20 cellular contexts compared by ENCODE assay signal in the genomic region with DNA sequence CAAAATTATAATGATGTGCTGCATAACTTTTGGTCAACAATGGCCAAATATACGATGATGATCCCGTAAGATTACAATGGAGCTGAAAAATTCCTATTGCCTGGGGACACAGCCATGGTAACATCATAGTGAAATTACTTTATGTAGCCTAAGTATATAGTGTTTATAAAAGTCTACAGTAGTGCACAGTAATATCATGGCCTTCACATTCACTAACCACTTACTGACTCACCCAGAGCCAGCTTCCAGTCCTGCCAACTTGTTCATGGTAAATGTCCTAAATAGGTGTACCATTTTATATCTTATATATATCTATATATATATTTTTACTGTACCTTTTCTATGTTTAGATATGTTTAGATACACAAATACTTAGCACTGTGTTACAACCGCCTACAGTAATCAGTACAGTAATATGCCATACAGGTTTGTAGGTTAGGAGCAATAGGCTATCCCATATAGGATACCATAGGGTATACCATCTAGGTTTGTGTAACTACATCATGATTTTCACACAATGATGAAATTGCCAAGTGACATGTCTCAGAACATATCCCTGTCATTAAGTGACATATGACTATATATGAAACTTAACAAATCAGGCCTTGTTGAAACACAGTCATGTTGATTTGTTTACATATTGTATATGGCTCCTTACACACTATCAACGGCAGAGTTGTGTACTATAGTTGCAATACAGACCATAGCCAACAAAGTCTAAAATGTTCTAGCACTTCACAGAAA.
"Had no signal": no experiment of that assay in that cellular context is flagged by ENCODE, and none has a peak within 500 bp of the region (broad histone marks: within the 10 kb centered on the region; RNA-seq: fewer than 3 reads in every experiment).

No MANE protein-coding gene starts in this region.

- H3K4me3 ChIP-seq: hepatocyte, mucosa of descending colon, neural progenitor cell, transverse colon, uterus had no signal

- H3K27me3 ChIP-seq: hepatocyte, neural progenitor cell, transverse colon, uterus had no signal

- H3K4me1 Mint-ChIP-seq: neural progenitor cell had no signal

- H3K4me3 Mint-ChIP-seq: activated CD4-positive, alpha-beta memory T cell treated with anti-CD3 and anti-CD28 coated beads for 36 hours; activated naive CD8-positive, alpha-beta T cell; activated T-cell treated with anti-CD3 and anti-CD28 coated beads, Interleukin-2, amount 50 U/mL, for 4 hours; naive B cell; neural progenitor cell; stimulated activated naive CD8-positive, alpha-beta T cell treated with anti-CD3 and anti-CD28 coated beads, Interleukin-15, Interleukin-2, amounts not matched to agents 100 ng/mL and 50 ng/mL, for 24 hours had no signal

- H3K36me3 ChIP-seq: uterus had no signal

- H3K27ac ChIP-seq: hepatocyte, neural progenitor cell, transverse colon, uterus had no signal

- ATAC-seq: left cardiac atrium, mucosa of descending colon had no signal

- H3K27me3 Mint-ChIP-seq: activated CD4-positive, alpha-beta memory T cell treated with anti-CD3 and anti-CD28 coated beads for 36 hours; activated naive CD8-positive, alpha-beta T cell; naive B cell; progenitor cell of endocrine pancreas; stimulated activated naive CD8-positive, alpha-beta T cell treated with anti-CD3 and anti-CD28 coated beads, Interleukin-15, Interleukin-2, amounts not matched to agents 100 ng/mL and 50 ng/mL, for 24 hours had no signal

- H3K4me1 ChIP-seq: neural progenitor cell, transverse colon, uterus had no signal

- DNase-seq: activated CD4-positive, alpha-beta memory T cell treated with anti-CD3 and anti-CD28 coated beads for 36 hours; activated gamma-delta T cell; activated T-cell treated with anti-CD3 and anti-CD28 coated beads, Interleukin-2, amount 50 U/mL, for 4 hours; amygdala; dermis blood vessel endothelial cell; effector memory CD4-positive, alpha-beta T cell; foreskin fibroblast; left cardiac atrium; mesenchymal stem cell; mucosa of descending colon; naive B cell; stimulated activated CD4-positive, alpha-beta T cell treated with anti-CD3 and anti-CD28 coated beads, Interleukin-12 subunit alpha, Interleukin-12 subunit beta, amount 100 ng/mL, for 4 hours; stimulated activated CD4-positive, alpha-beta T cell treated with anti-CD3 and anti-CD28 coated beads, Interleukin-1b, Interleukin-23, amount 100 ng/mL, for 48 hours; transverse colon; uterus had no signal

- H3K9me3 ChIP-seq: mucosa of descending colon, transverse colon, uterus had no signal

- H3K27ac Mint-ChIP-seq: activated CD4-positive, alpha-beta memory T cell treated with anti-CD3 and anti-CD28 coated beads for 36 hours; activated naive CD8-positive, alpha-beta T cell; neural progenitor cell; stimulated activated naive CD8-positive, alpha-beta T cell treated with anti-CD3 and anti-CD28 coated beads, Interleukin-15, Interleukin-2, amounts not matched to agents 100 ng/mL and 50 ng/mL, for 24 hours had no signal

- H3K9me3 Mint-ChIP-seq: activated CD4-positive, alpha-beta memory T cell treated with anti-CD3 and anti-CD28 coated beads for 36 hours; activated T-cell treated with anti-CD3 and anti-CD28 coated beads, Interleukin-2, amount 50 U/mL, for 4 hours; naive B cell; neural progenitor cell; stimulated activated naive CD8-positive, alpha-beta T cell treated with anti-CD3 and anti-CD28 coated beads, Interleukin-15, Interleukin-2, amounts not matched to agents 100 ng/mL and 50 ng/mL, for 24 hours had no signal
